ENCODE assay signal across 12 cellular contexts in the genomic region with DNA sequence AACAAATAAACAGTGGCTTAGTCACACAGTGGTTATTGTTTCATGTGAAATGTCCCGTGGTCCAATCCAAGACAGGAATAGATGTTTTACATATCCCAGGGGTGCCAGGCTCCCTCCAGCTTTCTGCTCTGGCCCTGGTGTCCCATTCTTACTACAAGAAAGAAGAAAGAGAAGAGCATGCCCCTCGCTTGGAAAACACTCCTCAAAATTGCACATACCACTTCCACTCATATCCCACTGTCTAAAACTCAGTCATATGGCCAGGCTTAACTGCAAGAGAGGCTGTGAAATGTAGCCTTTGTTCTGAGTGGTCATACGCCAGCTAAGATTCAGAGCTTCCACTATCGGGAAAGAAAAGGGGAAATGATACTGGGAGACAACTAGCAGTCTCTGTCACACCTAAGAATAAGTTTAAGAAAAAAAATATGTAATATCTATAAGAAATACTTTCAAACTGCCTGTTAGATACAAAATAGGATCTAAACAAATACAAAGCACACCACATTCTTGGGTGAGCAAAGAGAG.
DNase-seq lines count a peak whose midpoint lies in the region; ATAC-seq and TF ChIP-seq lines count a peak whose summit lies in the region.
"Had no signal": no experiment of that assay in that cellular context is flagged by ENCODE, and none has a peak within 500 bp of the region (broad histone marks: within the 10 kb centered on the region; RNA-seq: fewer than 3 reads in every experiment).

No MANE protein-coding gene starts in this region.

- no peak overlapping the region for H3K9ac ChIP-seq in GM23248

- H3K9me2 ChIP-seq in GM23248 (ENCODE audit: insufficient read depth), result no peaks in the 10 kb centered on the region

- H3K27ac ChIP-seq in GM23248, result no peak overlapping the region
- H3K27ac ChIP-seq: upper lobe of left lung had no signal

- no peak overlapping the region for H3K4me2 ChIP-seq in GM23248 (ENCODE audit: unreplicated experiment)

- peaks cover 7% of the 10 kb centered on the region for H3K9me3 Mint-ChIP-seq in glutamatergic neuron (ENCODE audit: unreplicated experiment)
- peaks cover 5% of the 10 kb centered on the region for H3K9me3 Mint-ChIP-seq in osteocyte (ENCODE audit: unreplicated experiment)

- H3K27me3 ChIP-seq in GM23248 (replicated peaks; ENCODE audit: insufficient read depth), result no peaks in the 10 kb centered on the region
- H3K27me3 ChIP-seq: BE2C, upper lobe of left lung had no signal

- H3K36me3 ChIP-seq in GM23248 (ENCODE audit: low read depth), result no peaks in the 10 kb centered on the region
- H3K36me3 ChIP-seq: BE2C, upper lobe of left lung had no signal

- no peaks in the 10 kb centered on the region for H3K79me2 ChIP-seq in GM23248 (ENCODE audit: insufficient read depth)

- H3K4me3 ChIP-seq in GM23248, result no peak overlapping the region
- H3K4me3 ChIP-seq: upper lobe of left lung had no signal

- no peak overlapping the region for H3K4me3 Mint-ChIP-seq in glutamatergic neuron (ENCODE audit: unreplicated experiment)
- no peak overlapping the region for H3K4me3 Mint-ChIP-seq in osteocyte (ENCODE audit: unreplicated experiment)
- H3K4me3 Mint-ChIP-seq: activated naive CD4-positive, alpha-beta T cell treated with anti-CD3 and anti-CD28 coated beads for 36 hours had no signal

- DNase-seq in glutamatergic neuron (peak; percentile 28), osteocyte (ENCODE audit: extremely low spot score, unreplicated experiment) (no peak), GM23248 (no peak)
- no peak for DNase-seq in activated CD4-positive, alpha-beta T cell treated with anti-CD3 and anti-CD28 coated beads for 4 hours
- DNase-seq: activated naive CD4-positive, alpha-beta T cell treated with anti-CD3 and anti-CD28 coated beads for 36 hours; BE2C; NCI-H526; upper lobe of left lung had no signal

- H3K27ac Mint-ChIP-seq in glutamatergic neuron (ENCODE audit: unreplicated experiment), result no peak overlapping the region
- no peak overlapping the region for H3K27ac Mint-ChIP-seq in osteocyte (ENCODE audit: unreplicated experiment)
- H3K27ac Mint-ChIP-seq: activated naive CD4-positive, alpha-beta T cell treated with anti-CD3 and anti-CD28 coated beads for 36 hours had no signal

- no peak overlapping the region for H2AFZ ChIP-seq in GM23248

- H4K20me1 ChIP-seq in GM23248 (ENCODE audit: insufficient read depth), result no peaks in the 10 kb centered on the region

- H3K36me3 Mint-ChIP-seq in glutamatergic neuron (ENCODE audit: unreplicated experiment) (peaks cover 5% of the 10 kb centered on the region), osteocyte (ENCODE audit: unreplicated experiment) (no peaks in the 10 kb centered on the region)

- H3K4me1 ChIP-seq in GM23248 (ENCODE audit: insufficient read depth), result peaks cover 9% of the 10 kb centered on the region; the same call in 1 of the 2 replicates
- H3K4me1 ChIP-seq: BE2C, upper lobe of left lung had no signal

- ATAC-seq in GM18867 (IDR thresholded peaks at IDR 0.05; ENCODE audit: unreplicated experiment) (peak; percentile 93), GM21737 (IDR thresholded peaks at IDR 0.05; ENCODE audit: unreplicated experiment) (peak; percentile 60), HG03442 (IDR thresholded peaks at IDR 0.05; ENCODE audit: unreplicated experiment) (peak; percentile 68), HG03457 (IDR thresholded peaks at IDR 0.05; ENCODE audit: unreplicated experiment) (no peak)

- in situ Hi-C loops in GM23248 (cut with MboI), result no loop called here

- no peaks in the 10 kb centered on the region for H3F3A ChIP-seq in GM23248 (ENCODE audit: insufficient read depth)

- H3K4me1 Mint-ChIP-seq in glutamatergic neuron (ENCODE audit: low read depth, unreplicated experiment) (peaks cover 19% of the 10 kb centered on the region), osteocyte (ENCODE audit: unreplicated experiment) (no peaks in the 10 kb centered on the region)

- H3K9me3 ChIP-seq in GM23248 (ENCODE audit: low read depth), result no peaks in the 10 kb centered on the region
- H3K9me3 ChIP-seq: BE2C, upper lobe of left lung had no signal

- 55 to 58% methylated on average over 4 of the region's 4 CpGs for WGBS in GM23248 (ENCODE audit: low coverage in 1 of 2, low lambda C conversion rate in 2 of 2, missing lambda C conversion rate in 2 of 2), 2 experiments

- TF ChIP-seq CTCF in glutamatergic neuron (IDR thresholded peaks at IDR 0.05; ENCODE audit: partially characterized antibody, unreplicated experiment) (no peak), osteocyte (IDR thresholded peaks at IDR 0.05) (no peak)

- H3K27me3 Mint-ChIP-seq in glutamatergic neuron (ENCODE audit: unreplicated experiment) (peaks cover 3% of the 10 kb centered on the region), osteocyte (ENCODE audit: unreplicated experiment) (no peaks in the 10 kb centered on the region)
